In genomic region chr13:51682691-51683090, GRCh38 we compare ENCODE assay signal across 23 cellular contexts.
DNase-seq lines count a peak whose midpoint lies in the region; ATAC-seq and TF ChIP-seq lines count a peak whose summit lies in the region.
"Had no signal": no experiment of that assay in that cellular context is flagged by ENCODE, and none has a peak within 500 bp of the region (broad histone marks: within the 10 kb centered on the region; RNA-seq: fewer than 3 reads in every experiment).

No MANE protein-coding gene starts in this region.

- H3K27ac ChIP-seq in vagina (no peak overlapping the region), transverse colon (no peak overlapping the region)
- H3K27ac ChIP-seq: 22Rv1, HL-60 had no signal

- H3K27me3 Mint-ChIP-seq in HFFc6 (ENCODE audit: insufficient read depth) = peaks cover 3% of the 10 kb centered on the region
- H3K27me3 Mint-ChIP-seq in T-helper 17 cell = no peaks in the 10 kb centered on the region

- WGBS in transverse colon (ENCODE audit: low coverage in 1 of 2), 2 donors = 97 to 100% methylated on average over 1 of the region's 1 CpG

- ATAC-seq in T-helper 17 cell = no peak
- no peak for ATAC-seq in GM19023 (IDR thresholded peaks at IDR 0.05; ENCODE audit: unreplicated experiment)
- ATAC-seq: CD8-positive, alpha-beta T cell had no signal

- TF ChIP-seq EP300 in transverse colon (IDR thresholded peaks at IDR 0.05; ENCODE audit: low read depth) = no peak

- H3K36me3 ChIP-seq in vagina = no peaks in the 10 kb centered on the region
- no peaks in the 10 kb centered on the region for H3K36me3 ChIP-seq in transverse colon

- TF ChIP-seq CTCF in AG10803 (conservative IDR thresholded peaks at IDR 0.05; ENCODE audit: low read length) (no peak), HFFc6 (IDR thresholded peaks at IDR 0.05) (no peak), fibroblast of mammary gland (conservative IDR thresholded peaks at IDR 0.05; ENCODE audit: control insufficient read depth, insufficient read depth, low read depth, low read length) (no peak), vagina (IDR thresholded peaks at IDR 0.05) (no peak), transverse colon (IDR thresholded peaks at IDR 0.05) (no peak)

- H3K27me3 ChIP-seq in vagina = no peaks in the 10 kb centered on the region
- no peaks in the 10 kb centered on the region for H3K27me3 ChIP-seq in transverse colon

- TF ChIP-seq POLR2A in vagina (IDR thresholded peaks at IDR 0.05) = no peak
- TF ChIP-seq POLR2A in transverse colon (IDR thresholded peaks at IDR 0.05) = no peak

- H3K27ac Mint-ChIP-seq in HFFc6 (peak overlapping the region; percentile 76), T-helper 17 cell (peak overlapping the region; percentile 12)
- H3K27ac Mint-ChIP-seq: CD8-positive, alpha-beta T cell had no signal

- peak; percentile 47 for DNase-seq in AG10803 (ENCODE audit: low read depth)
- DNase-seq in HFFc6 = peak; percentile 20
- DNase-seq in T-helper 17 cell = no peak
- DNase-seq in fibroblast of mammary gland (ENCODE audit: low read depth) = peak; percentile 52
- DNase-seq in vagina (ENCODE audit: extremely low spot score in 2 of 2) = no peak
- DNase-seq in Ammon's horn (ENCODE audit: low spot score) = no peak
- no peak for DNase-seq in transverse colon
- DNase-seq: ACHN; C1 segment of cervical spinal cord; CD8-positive, alpha-beta T cell; DND-41; GDM1; H7; KG1; NCI-H1105; NCI-H2081; NCI-H2171; NCI-H524 treated with DMSO at 0.1 percent for 48 hours; OCI-M1; Right ventricle myocardium superior had no signal

- H3K36me3 Mint-ChIP-seq in HFFc6 (ENCODE audit: low read depth) (peaks cover 38% of the 10 kb centered on the region), T-helper 17 cell (ENCODE audit: low read depth) (peaks cover 11% of the 10 kb centered on the region)

- no peak overlapping the region for H3K4me3 ChIP-seq in AG10803 (ENCODE audit: low read length)
- no peak overlapping the region for H3K4me3 ChIP-seq in fibroblast of mammary gland (ENCODE audit: control insufficient read depth, low read depth, low read length)
- H3K4me3 ChIP-seq in vagina = no peak overlapping the region
- no peak overlapping the region for H3K4me3 ChIP-seq in transverse colon

- in situ Hi-C loops in transverse colon (cut with MboI; ENCODE audit: low pct_ligation_motif_present in 1 of 4, low pct_unique_long_range_greater_than_20kb in 1 of 4, low sequenced_read_pairs in 3 of 4) = no loop called here

- H3K4me1 ChIP-seq in vagina = peaks cover 11% of the 10 kb centered on the region
- H3K4me1 ChIP-seq in transverse colon = no peaks in the 10 kb centered on the region

- H3K9me3 Mint-ChIP-seq in HFFc6 = no peaks in the 10 kb centered on the region
- H3K9me3 Mint-ChIP-seq: CD8-positive, alpha-beta T cell had no signal

- intact Hi-C loops in vagina (cut with DNase I) = no loop called here
- intact Hi-C loops in transverse colon (cut with DNase I; ENCODE audit: low total_unique reads) = no loop called here

- H3K4me1 Mint-ChIP-seq in HFFc6 (ENCODE audit: low read depth) (peaks cover 90% of the 10 kb centered on the region), T-helper 17 cell (peaks cover 20% of the 10 kb centered on the region)

- H3K9me3 ChIP-seq in T-helper 17 cell (ENCODE audit: control insufficient read depth, low read length, poor library complexity, severe bottlenecking) (no peaks in the 10 kb centered on the region), vagina (no peaks in the 10 kb centered on the region), transverse colon (no peaks in the 10 kb centered on the region)

- H3K4me3 Mint-ChIP-seq in HFFc6 = 0 out of 2 replicates have a peak overlapping the region, but pooled peaks have one; percentile 7
- no peak overlapping the region for H3K4me3 Mint-ChIP-seq in T-helper 17 cell
- H3K4me3 Mint-ChIP-seq: CD8-positive, alpha-beta T cell had no signal

Comparison
In these comparisons a context has a peak if more than half of its experiments do, and no peak if none do; other contexts are left out.
1. DNase-seq: peak in AG10803 (single experiment), HFFc6 (single experiment) and fibroblast of mammary gland (single experiment); none in T-helper 17 cell (0 of 3), vagina (0 of 2), Ammon's horn (single experiment) and transverse colon (single experiment).